In genomic region chrX:46279925-46280313, GRCh38 we compare ENCODE assay signal across 12 cellular contexts.
A peak's percentile ranks its signal among the peaks of the same experiment; 100 is the strongest.
DNase-seq lines count a peak whose midpoint lies in the region; ATAC-seq, FAIRE-seq and TF ChIP-seq lines count a peak whose summit lies in the region.
"Had no signal": no experiment of that assay in that cellular context is flagged by ENCODE, and none has a peak within 500 bp of the region (broad histone marks: within the 10 kb centered on the region; RNA-seq: fewer than 3 reads in every experiment).

No MANE protein-coding gene starts in this region.

- no peak for DNase-seq in GM12891 (ENCODE audit: insufficient read length, low spot score)
- no peak for DNase-seq in natural killer cell
- no peak for DNase-seq in GM10248 (ENCODE audit: extremely low spot score)
- no peak for DNase-seq in uterus
- DNase-seq in vagina (ENCODE audit: extremely low spot score in 2 of 2): no peak
- DNase-seq: adrenal gland; NK-92 treated with Interleukin-12 subunit alpha and Interleukin-12 subunit beta, amount 100 ng/mL, for 24 hours had no signal

- 0 out of 2 replicates have a peak overlapping the region, but pooled peaks have one; percentile 18 for H3K27ac ChIP-seq in HUES6 (ENCODE audit: low read depth, low read length)
- H3K27ac ChIP-seq in uterus: no peak overlapping the region
- no peak overlapping the region for H3K27ac ChIP-seq in vagina
- H3K27ac ChIP-seq: adrenal gland, VCaP had no signal

- H3K9me3 Mint-ChIP-seq in activated T-helper 17 cell treated with anti-CD3 and anti-CD28 coated beads, Interleukin-2, amount 50 U/mL, for 72 hours: no peaks in the 10 kb centered on the region
- H3K9me3 Mint-ChIP-seq in natural killer cell: no peaks in the 10 kb centered on the region

- POLR2A ChIA-PET in GM10248 (lab: Yijun Ruan, JAX): no interaction called here

- peak overlapping the region; percentile 70 for H3K27ac Mint-ChIP-seq in activated T-helper 17 cell treated with anti-CD3 and anti-CD28 coated beads, Interleukin-2, amount 50 U/mL, for 72 hours
- no peak overlapping the region for H3K27ac Mint-ChIP-seq in natural killer cell

- no peaks in the 10 kb centered on the region for H3K27me3 ChIP-seq in HUES6 (ENCODE audit: control insufficient read depth, insufficient read depth, low read length)
- peaks cover 0 to 8% of the 10 kb centered on the region in 2 donors for H3K27me3 ChIP-seq in uterus
- no peaks in the 10 kb centered on the region for H3K27me3 ChIP-seq in vagina

- H3K4me1 Mint-ChIP-seq in activated T-helper 17 cell treated with anti-CD3 and anti-CD28 coated beads, Interleukin-2, amount 50 U/mL, for 72 hours: peaks cover 6% of the 10 kb centered on the region
- H3K4me1 Mint-ChIP-seq in natural killer cell: peaks cover 9 to 18% of the 10 kb centered on the region in 2 donors

- no peak overlapping the region for H3K4me3 ChIP-seq in HUES6 (ENCODE audit: low read depth, low read length)
- H3K4me3 ChIP-seq in uterus: no peak overlapping the region
- H3K4me3 ChIP-seq in vagina: no peak overlapping the region
- H3K4me3 ChIP-seq: adrenal gland had no signal

- CTCF ChIA-PET in GM10248 (lab: Yijun Ruan, JAX): no interaction called here

- H3K36me3 ChIP-seq in HUES6 (ENCODE audit: control insufficient read depth, insufficient read depth, low read length): no peaks in the 10 kb centered on the region
- no peaks in the 10 kb centered on the region for H3K36me3 ChIP-seq in uterus
- H3K36me3 ChIP-seq in vagina: no peaks in the 10 kb centered on the region
- H3K36me3 ChIP-seq: adrenal gland had no signal

- H3K9me3 ChIP-seq in HUES6 (ENCODE audit: control insufficient read depth, insufficient read depth, low read depth, low read length): 0 out of 2 replicates have a peak, but pooled peaks cover 15% of the 10 kb centered on the region
- no peaks in the 10 kb centered on the region for H3K9me3 ChIP-seq in uterus
- H3K9me3 ChIP-seq in vagina: no peaks in the 10 kb centered on the region
- H3K9me3 ChIP-seq: adrenal gland had no signal

- H3K36me3 Mint-ChIP-seq in activated T-helper 17 cell treated with anti-CD3 and anti-CD28 coated beads, Interleukin-2, amount 50 U/mL, for 72 hours (ENCODE audit: low read depth): no peaks in the 10 kb centered on the region
- no peaks in the 10 kb centered on the region for H3K36me3 Mint-ChIP-seq in natural killer cell

- TF ChIP-seq CTCF in natural killer cell (IDR thresholded peaks at IDR 0.05): no peak
- TF ChIP-seq CTCF in GM10248 (IDR thresholded peaks at IDR 0.05; ENCODE audit: control extremely low read depth, extremely low read depth, low read depth, missing control alignments): no peak
- TF ChIP-seq CTCF in uterus (IDR thresholded peaks at IDR 0.05): no peak
- no peak for TF ChIP-seq CTCF in vagina (IDR thresholded peaks at IDR 0.05)

- peak; percentile 38 for FAIRE-seq in GM12891 (lab: Jason Lieb, UNC)
- FAIRE-seq: G401.6 had no signal

- TF ChIP-seq POLR2A in GM12891 (IDR thresholded peaks at IDR 0.05; ENCODE audit: low read depth, low read length) (no peak), uterus (IDR thresholded peaks at IDR 0.05) (no peak), vagina (IDR thresholded peaks at IDR 0.05) (no peak)

- intact Hi-C loops in natural killer cell (cut with micrococcal nuclease): no loop called here
- intact Hi-C loops in uterus (cut with DNase I; ENCODE audit: low total_unique reads): no loop called here
- intact Hi-C loops in vagina (cut with DNase I): no loop called here

- H3K4me3 Mint-ChIP-seq in activated T-helper 17 cell treated with anti-CD3 and anti-CD28 coated beads, Interleukin-2, amount 50 U/mL, for 72 hours: peak overlapping the region; percentile 74
- no peak overlapping the region for H3K4me3 Mint-ChIP-seq in natural killer cell

- H3K27me3 Mint-ChIP-seq in activated T-helper 17 cell treated with anti-CD3 and anti-CD28 coated beads, Interleukin-2, amount 50 U/mL, for 72 hours: no peaks in the 10 kb centered on the region
- no peaks in the 10 kb centered on the region for H3K27me3 Mint-ChIP-seq in natural killer cell (ENCODE audit: low read depth in 2 of 2)

- peaks cover 11% of the 10 kb centered on the region for H3K4me1 ChIP-seq in HUES6 (ENCODE audit: control insufficient read depth, insufficient read depth, low read length)
- no peaks in the 10 kb centered on the region for H3K4me1 ChIP-seq in uterus
- no peaks in the 10 kb centered on the region for H3K4me1 ChIP-seq in vagina
- H3K4me1 ChIP-seq: adrenal gland had no signal

- peak; percentile 78 for ATAC-seq in activated T-helper 17 cell treated with anti-CD3 and anti-CD28 coated beads, Interleukin-2, amount 50 U/mL, for 72 hours (replicated peaks)
- peak in 2 of 3 donors; percentile 21 to 32 for ATAC-seq in natural killer cell
- no peak for ATAC-seq in GM19324 (IDR thresholded peaks at IDR 0.05; ENCODE audit: low FRiP score, unreplicated experiment)

- no peak overlapping the region for H3K9ac ChIP-seq in HUES6 (ENCODE audit: low read length)

TF ChIP-seq in GM12891, 5 proteins besides CTCF, POLR2A, EP300 and RAD21:
- TF ChIP-seq SPI1 (IDR thresholded peaks at IDR 0.05; ENCODE audit: low read depth, low read length): no peak
- TF ChIP-seq POLR2AphosphoS5 (IDR thresholded peaks at IDR 0.05; ENCODE audit: low read depth, low read length): no peak
- no peak for TF ChIP-seq TAF1 (IDR thresholded peaks at IDR 0.05; ENCODE audit: low read depth, low read length)
- TF ChIP-seq PAX5 (IDR thresholded peaks at IDR 0.05; ENCODE audit: insufficient read depth, low read length, severe bottlenecking): no peak
- no peak for TF ChIP-seq POU2F2 (IDR thresholded peaks at IDR 0.05; ENCODE audit: low read depth, low read length)
TF ChIP-seq in GM12891: peak in this region for 0.
